In genomic region chr6:41576667-41577066, GRCh38 we compare ENCODE assay signal across 1 cellular context.
TF ChIP-seq lines count a peak whose summit lies in the region.

No MANE protein-coding gene starts in this region.

TF ChIP-seq in HepG2, 621 proteins besides CTCF, POLR2A, EP300 and RAD21:
- TF ChIP-seq ZIK1 (CRISPR knock-in tag; IDR thresholded peaks at IDR 0.05; ENCODE audit: borderline replicate concordance, low read depth) = 0 out of 2 replicates have a peak, but pooled peaks have one; percentile 34
- TF ChIP-seq, protein P1, sequence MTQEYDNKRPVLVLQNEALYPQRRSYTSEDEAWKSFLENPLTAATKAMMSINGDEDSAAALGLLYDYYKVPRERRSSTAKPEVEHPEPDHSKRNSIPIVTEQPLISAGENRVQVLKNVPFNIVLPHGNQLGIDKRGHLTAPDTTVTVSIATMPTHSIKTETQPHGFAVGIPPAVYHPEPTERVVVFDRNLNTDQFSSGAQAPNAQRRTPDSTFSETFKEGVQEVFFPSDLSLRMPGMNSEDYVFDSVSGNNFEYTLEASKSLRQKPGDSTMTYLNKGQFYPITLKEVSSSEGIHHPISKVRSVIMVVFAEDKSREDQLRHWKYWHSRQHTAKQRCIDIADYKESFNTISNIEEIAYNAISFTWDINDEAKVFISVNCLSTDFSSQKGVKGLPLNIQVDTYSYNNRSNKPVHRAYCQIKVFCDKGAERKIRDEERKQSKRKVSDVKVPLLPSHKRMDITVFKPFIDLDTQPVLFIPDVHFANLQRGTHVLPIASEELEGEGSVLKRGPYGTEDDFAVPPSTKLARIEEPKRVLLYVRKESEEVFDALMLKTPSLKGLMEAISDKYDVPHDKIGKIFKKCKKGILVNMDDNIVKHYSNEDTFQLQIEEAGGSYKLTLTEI (CRISPR knock-in tag; conservative IDR thresholded peaks at IDR 0.05) = no peak
- TF ChIP-seq, protein P2, sequence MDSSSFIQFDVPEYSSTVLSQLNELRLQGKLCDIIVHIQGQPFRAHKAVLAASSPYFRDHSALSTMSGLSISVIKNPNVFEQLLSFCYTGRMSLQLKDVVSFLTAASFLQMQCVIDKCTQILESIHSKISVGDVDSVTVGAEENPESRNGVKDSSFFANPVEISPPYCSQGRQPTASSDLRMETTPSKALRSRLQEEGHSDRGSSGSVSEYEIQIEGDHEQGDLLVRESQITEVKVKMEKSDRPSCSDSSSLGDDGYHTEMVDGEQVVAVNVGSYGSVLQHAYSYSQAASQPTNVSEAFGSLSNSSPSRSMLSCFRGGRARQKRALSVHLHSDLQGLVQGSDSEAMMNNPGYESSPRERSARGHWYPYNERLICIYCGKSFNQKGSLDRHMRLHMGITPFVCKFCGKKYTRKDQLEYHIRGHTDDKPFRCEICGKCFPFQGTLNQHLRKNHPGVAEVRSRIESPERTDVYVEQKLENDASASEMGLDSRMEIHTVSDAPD (CRISPR knock-in tag; IDR thresholded peaks at IDR 0.05) = 0 out of 2 replicates have a peak, but pooled peaks have one; percentile 54
